Comparison of ENCODE assay signal across 8 cellular contexts in the genomic region with DNA sequence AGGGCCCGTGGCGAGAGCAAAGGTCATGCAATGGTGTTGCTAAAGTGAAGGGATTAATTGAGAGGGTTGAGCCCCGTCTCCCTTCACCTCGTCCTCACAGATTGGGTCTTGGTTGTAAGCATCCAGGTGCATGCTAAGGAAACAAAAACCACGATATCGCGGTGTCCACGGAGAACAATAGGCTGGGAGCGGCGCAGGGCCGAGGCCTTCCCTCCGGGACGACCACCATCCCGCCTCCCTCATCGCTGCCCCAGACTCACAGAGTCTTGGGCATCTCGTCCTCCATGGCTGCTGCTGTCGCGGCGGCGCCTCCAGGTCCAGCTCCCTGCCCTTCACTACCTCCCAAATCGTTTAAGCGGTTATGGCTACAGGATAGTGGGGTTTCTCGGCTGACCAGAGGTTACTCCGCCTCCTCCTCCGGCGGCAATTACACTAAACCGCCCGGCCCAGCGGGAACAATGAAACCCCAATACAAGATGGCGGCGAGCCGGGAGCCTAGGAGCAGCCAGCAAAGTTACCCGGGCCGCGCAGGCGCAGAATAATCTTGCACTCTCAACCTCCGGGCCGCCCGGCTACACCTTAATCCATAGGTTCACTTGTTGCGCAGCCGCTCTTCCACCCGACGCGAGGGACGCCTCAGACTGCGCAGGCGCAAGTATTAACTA. TPM values are rescaled to one million over a fixed set of nuclear protein-coding genes. Genes with fewer than 3 reads are reported as not detected.
DNase-seq lines count a peak whose midpoint lies in the region; ATAC-seq lines count a peak whose summit lies in the region.

A gene with protein sequence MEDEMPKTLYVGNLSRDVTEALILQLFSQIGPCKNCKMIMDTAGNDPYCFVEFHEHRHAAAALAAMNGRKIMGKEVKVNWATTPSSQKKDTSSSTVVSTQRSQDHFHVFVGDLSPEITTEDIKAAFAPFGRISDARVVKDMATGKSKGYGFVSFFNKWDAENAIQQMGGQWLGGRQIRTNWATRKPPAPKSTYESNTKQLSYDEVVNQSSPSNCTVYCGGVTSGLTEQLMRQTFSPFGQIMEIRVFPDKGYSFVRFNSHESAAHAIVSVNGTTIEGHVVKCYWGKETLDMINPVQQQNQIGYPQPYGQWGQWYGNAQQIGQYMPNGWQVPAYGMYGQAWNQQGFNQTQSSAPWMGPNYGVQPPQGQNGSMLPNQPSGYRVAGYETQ (minus strand): TSS at position 484 of the 665 bp plus-strand sequence. CDS start 198 bp downstream, at position 286.

- H3K9me3 Mint-ChIP-seq in activated CD4-positive, alpha-beta T cell treated with anti-CD3 and anti-CD28 coated beads for 36 hours (ENCODE audit: low read depth), result no peaks in the 10 kb centered on the region

- H3K27ac ChIP-seq in cingulate gyrus (ENCODE audit: low read depth, low read length), result peak within 1 kb of the TSS; percentile 98
- peak within 1 kb of the TSS; percentile 97 for H3K27ac ChIP-seq in layer of hippocampus (ENCODE audit: low read depth, low read length)

- H3K4me1 Mint-ChIP-seq in activated CD4-positive, alpha-beta T cell treated with anti-CD3 and anti-CD28 coated beads for 36 hours, result peaks cover 30% of the 10 kb centered on the region

- intact Hi-C loops in activated CD4-positive, alpha-beta T cell treated with anti-CD3 and anti-CD28 coated beads for 36 hours (cut with DNase I, micrococcal nuclease), result loop anchor here (1.0 to 5.0 kb wide), 12 partner anchors 9 to 1996 kb away; a partner anchor contains a TSS

- peaks cover 20% of the 10 kb centered on the region for H3K36me3 Mint-ChIP-seq in activated CD4-positive, alpha-beta T cell treated with anti-CD3 and anti-CD28 coated beads for 36 hours (ENCODE audit: low read depth)

- peak within 1 kb of the TSS; percentile 98 for H3K4me3 Mint-ChIP-seq in activated CD4-positive, alpha-beta T cell treated with anti-CD3 and anti-CD28 coated beads for 36 hours

- H3K27me3 Mint-ChIP-seq in activated CD4-positive, alpha-beta T cell treated with anti-CD3 and anti-CD28 coated beads for 36 hours, result no peaks in the 10 kb centered on the region

- peak within 1 kb of the TSS; percentile 97 for H3K27ac Mint-ChIP-seq in activated CD4-positive, alpha-beta T cell treated with anti-CD3 and anti-CD28 coated beads for 36 hours

- no peaks in the 10 kb centered on the region for H3K27me3 ChIP-seq in layer of hippocampus (ENCODE audit: control insufficient read depth, insufficient read depth, low read length)

- DNase-seq in Ammon's horn (ENCODE audit: low spot score) (peak; percentile 96), GM19238 (ENCODE audit: insufficient read length, low spot score) (peak; percentile 92), NCI-H524 (lab: John Stamatoyannopoulos, UW) (peak; percentile 97 to 98)
- DNase-seq in activated CD4-positive, alpha-beta T cell treated with anti-CD3 and anti-CD28 coated beads for 36 hours, result peak; percentile 99
- peak; percentile 96 to 98 for DNase-seq in stimulated activated CD4-positive, alpha-beta T cell treated with anti-CD3 and anti-CD28 coated beads, Interleukin-1b, Interleukin-23, amount 100 ng/mL, for 4 hours (ENCODE audit: low read depth in 2 of 2)

- POLR2A ChIA-PET in activated CD4-positive, alpha-beta T cell treated with anti-CD3 and anti-CD28 coated beads for 36 hours (lab: Charles Lee), result interaction anchor here (0.6 to 1.5 kb wide), 4 partner anchors 10 to 59 kb away, joined by 3 read pairs; a partner anchor contains a TSS

- CTCF ChIA-PET in activated CD4-positive, alpha-beta T cell treated with anti-CD3 and anti-CD28 coated beads for 36 hours (lab: Charles Lee), result interaction anchor here (1.1 to 2.2 kb wide), 2 partner anchors 10 to 43 kb away, joined by 3 to 9 read pairs; a partner anchor contains a TSS

- ATAC-seq in HG03442 (IDR thresholded peaks at IDR 0.05; ENCODE audit: unreplicated experiment), result peak; percentile 97
- ATAC-seq in activated CD4-positive, alpha-beta T cell treated with anti-CD3 and anti-CD28 coated beads for 36 hours, result peak; percentile 98

RNA-seq across cellular contexts. Expression of the gene that starts here (rescaled TPM):
- total RNA-seq in activated CD4-positive, alpha-beta T cell treated with anti-CD3 and anti-CD28 coated beads for 36 hours, result 10 to 100 TPM; 85.4 to 98.3 TPM

Comparison
In these comparisons a context has a peak if more than half of its experiments do, and no peak if none do; other contexts are left out.
1. Peak in every context shown above with its lines: DNase-seq, ATAC-seq and H3K27ac ChIP-seq.